Comparison of ENCODE assay signal across 15 cellular contexts in genomic region chr19:16509141-16510061, GRCh38. TPM values are rescaled to one million over a fixed set of nuclear protein-coding genes. Genes with fewer than 3 reads are reported as not detected.
DNase-seq lines count a peak whose midpoint lies in the region; ATAC-seq and TF ChIP-seq lines count a peak whose summit lies in the region.
"Had no signal": no experiment of that assay in that cellular context is flagged by ENCODE, and none has a peak within 500 bp of the region (broad histone marks: within the 10 kb centered on the region; RNA-seq: fewer than 3 reads in every experiment).

No MANE protein-coding gene starts in this region.

- H3K36me3 Mint-ChIP-seq in nephron progenitor cell (ENCODE audit: low read depth): peaks cover 25% of the 10 kb centered on the region
- no peaks in the 10 kb centered on the region for H3K36me3 Mint-ChIP-seq in natural killer cell treated with Interleukin-12 subunit alpha and Interleukin-12 subunit beta and Interleukin-15 and Interleukin-18, amount 100 ng/mL, for 72 hours
- H3K36me3 Mint-ChIP-seq: natural killer cell had no signal

- no peaks in the 10 kb centered on the region for H3K9me3 ChIP-seq in gastroesophageal sphincter
- H3K9me3 ChIP-seq: A549 had no signal

- no peak for TF ChIP-seq POLR2A in gastroesophageal sphincter (IDR thresholded peaks at IDR 0.05)

- no peak for TF ChIP-seq EP300 in gastroesophageal sphincter (IDR thresholded peaks at IDR 0.05)

- peak overlapping the region; percentile 68 for H3K27ac Mint-ChIP-seq in nephron progenitor cell
- no peak overlapping the region for H3K27ac Mint-ChIP-seq in natural killer cell treated with Interleukin-12 subunit alpha and Interleukin-12 subunit beta and Interleukin-15 and Interleukin-18, amount 100 ng/mL, for 72 hours
- H3K27ac Mint-ChIP-seq: activated naive CD4-positive, alpha-beta T cell treated with anti-CD3 and anti-CD28 coated beads, Interleukin-2, amount 50 U/mL, for 72 hours; dendritic cell treated with granulocyte-macrophage colony-stimulating factor and Interleukin-4, amounts not matched to agents 40 ng/mL and 50 ng/mL, for 4 days; natural killer cell had no signal

- H3K4me3 ChIP-seq in gastroesophageal sphincter: no peak overlapping the region
- H3K4me3 ChIP-seq: A549 had no signal

- H3K27me3 Mint-ChIP-seq in nephron progenitor cell (ENCODE audit: low read depth, poor library complexity): no peaks in the 10 kb centered on the region
- H3K27me3 Mint-ChIP-seq in natural killer cell treated with Interleukin-12 subunit alpha and Interleukin-12 subunit beta and Interleukin-15 and Interleukin-18, amount 100 ng/mL, for 72 hours: no peaks in the 10 kb centered on the region
- H3K27me3 Mint-ChIP-seq: dendritic cell treated with granulocyte-macrophage colony-stimulating factor and Interleukin-4, amounts not matched to agents 40 ng/mL and 50 ng/mL, for 4 days had no signal

- H3K27ac ChIP-seq in gastroesophageal sphincter: peak overlapping the region in 3 of 4 donors; percentile 42 to 79 (median 72)
- H3K27ac ChIP-seq: A549, foreskin keratinocyte had no signal

- peaks cover 0 to 22% (median 8%) of the 10 kb centered on the region in 3 donors for H3K4me1 ChIP-seq in gastroesophageal sphincter
- H3K4me1 ChIP-seq: A549, foreskin keratinocyte had no signal

- no peaks in the 10 kb centered on the region for H3K9me3 Mint-ChIP-seq in nephron progenitor cell
- H3K9me3 Mint-ChIP-seq in natural killer cell treated with Interleukin-12 subunit alpha and Interleukin-12 subunit beta and Interleukin-15 and Interleukin-18, amount 100 ng/mL, for 72 hours: no peaks in the 10 kb centered on the region
- H3K9me3 Mint-ChIP-seq: activated naive CD4-positive, alpha-beta T cell treated with anti-CD3 and anti-CD28 coated beads, Interleukin-2, amount 50 U/mL, for 72 hours; dendritic cell treated with granulocyte-macrophage colony-stimulating factor and Interleukin-4, amounts not matched to agents 40 ng/mL and 50 ng/mL, for 4 days; natural killer cell had no signal

- peaks cover 0 to 99% of the 10 kb centered on the region in 2 donors for H3K36me3 ChIP-seq in gastroesophageal sphincter

- no peaks in the 10 kb centered on the region for H3K4me1 Mint-ChIP-seq in nephron progenitor cell
- H3K4me1 Mint-ChIP-seq in natural killer cell treated with Interleukin-12 subunit alpha and Interleukin-12 subunit beta and Interleukin-15 and Interleukin-18, amount 100 ng/mL, for 72 hours (ENCODE audit: low read depth in 2 of 2): no peaks in the 10 kb centered on the region
- H3K4me1 Mint-ChIP-seq: natural killer cell had no signal

- TF ChIP-seq CTCF in gastroesophageal sphincter (IDR thresholded peaks at IDR 0.05) (no peak), nephron progenitor cell (IDR thresholded peaks at IDR 0.05) (no peak), GM10266 (IDR thresholded peaks at IDR 0.05; ENCODE audit: control insufficient read depth, insufficient read depth, low read depth, missing control alignments) (no peak)

- no peak overlapping the region for H3K4me3 Mint-ChIP-seq in nephron progenitor cell
- no peak overlapping the region for H3K4me3 Mint-ChIP-seq in natural killer cell treated with Interleukin-12 subunit alpha and Interleukin-12 subunit beta and Interleukin-15 and Interleukin-18, amount 100 ng/mL, for 72 hours
- H3K4me3 Mint-ChIP-seq: dendritic cell treated with granulocyte-macrophage colony-stimulating factor and Interleukin-4, amounts not matched to agents 40 ng/mL and 50 ng/mL, for 4 days; natural killer cell had no signal

- peak; percentile 78 for ATAC-seq in gastroesophageal sphincter
- no peak for ATAC-seq in natural killer cell treated with Interleukin-12 subunit alpha and Interleukin-12 subunit beta and Interleukin-15 and Interleukin-18, amount 100 ng/mL, for 72 hours
- ATAC-seq: A549; activated naive CD4-positive, alpha-beta T cell treated with anti-CD3 and anti-CD28 coated beads, Interleukin-2, amount 50 U/mL, for 72 hours; foreskin keratinocyte; HCT116; natural killer cell had no signal

- peak; percentile 54 for DNase-seq in AG08396 (ENCODE audit: low spot score)
- peak; percentile 74 for DNase-seq in astrocyte of the hippocampus (ENCODE audit: low read depth, low spot score)
- DNase-seq in nephron progenitor cell: no peak
- no peak for DNase-seq in stimulated activated CD4-positive, alpha-beta T cell treated with anti-CD3 and anti-CD28 coated beads, Interleukin-4, amount 100 ng/mL, for 1 hour
- no peak for DNase-seq in natural killer cell treated with Interleukin-12 subunit alpha and Interleukin-12 subunit beta and Interleukin-15 and Interleukin-18, amount 100 ng/mL, for 72 hours (ENCODE audit: low spot score)
- no peak for DNase-seq in GM10266 (ENCODE audit: extremely low spot score)
- no peak for DNase-seq in T1000 (lab: John Stamatoyannopoulos, UW)
- DNase-seq: foreskin keratinocyte, kidney, natural killer cell had no signal

- 36 to 65% methylated on average over 7 to 13 of the region's 28 CpGs for WGBS in gastroesophageal sphincter (ENCODE audit: low coverage in 1 of 2), 2 donors

- H3K27me3 ChIP-seq in gastroesophageal sphincter: no peaks in the 10 kb centered on the region
- H3K27me3 ChIP-seq: foreskin keratinocyte had no signal

RNA-seq across cellular contexts. Expression of gene C19orf44, which starts 13.2 kb away (rescaled TPM):
- total RNA-seq in gastroesophageal sphincter: 10 to 100 TPM in 3 of 4 donors, 1 to 10 TPM in 1; 8.1 to 12.3 (median 11.9) TPM
- 1 to 10 TPM; 3.3 to 7.5 TPM for total RNA-seq in natural killer cell treated with Interleukin-12 subunit alpha and Interleukin-12 subunit beta and Interleukin-15 and Interleukin-18, amount 100 ng/mL, for 72 hours

RNA-seq across cellular contexts. Expression of gene CALR3, which starts 13.4 kb away (rescaled TPM):
- not detected for total RNA-seq in gastroesophageal sphincter
- not detected for total RNA-seq in natural killer cell treated with Interleukin-12 subunit alpha and Interleukin-12 subunit beta and Interleukin-15 and Interleukin-18, amount 100 ng/mL, for 72 hours
- total RNA-seq: activated naive CD4-positive, alpha-beta T cell treated with anti-CD3 and anti-CD28 coated beads, Interleukin-2, amount 50 U/mL, for 72 hours; foreskin keratinocyte; kidney; natural killer cell had no signal

RNA-seq across cellular contexts. Expression of gene CHERP, which starts 32.8 kb away (rescaled TPM):
- 10 to 100 TPM in 1 of 4 donors, 1 to 10 TPM in 3; 5.7 to 12.7 (median 6.6) TPM for total RNA-seq in gastroesophageal sphincter
- 10 to 100 TPM; 64.1 to 93.0 TPM for total RNA-seq in natural killer cell treated with Interleukin-12 subunit alpha and Interleukin-12 subunit beta and Interleukin-15 and Interleukin-18, amount 100 ng/mL, for 72 hours

RNA-seq across cellular contexts. Expression of gene EPS15L1, which starts 37.6 kb away (rescaled TPM):
- total RNA-seq in gastroesophageal sphincter: 10 to 100 TPM in 3 of 4 donors, 1 to 10 TPM in 1; 8.4 to 22.1 (median 15.2) TPM
- total RNA-seq in natural killer cell treated with Interleukin-12 subunit alpha and Interleukin-12 subunit beta and Interleukin-15 and Interleukin-18, amount 100 ng/mL, for 72 hours: 10 to 100 TPM; 66.6 to 78.4 TPM

Comparison
In these comparisons a context has a peak if more than half of its experiments do, and no peak if none do; other contexts are left out.
1. DNase-seq: peak in AG08396 (single experiment) and astrocyte of the hippocampus (single experiment); none in nephron progenitor cell (single experiment), stimulated activated CD4-positive, alpha-beta T cell treated with anti-CD3 and anti-CD28 coated beads, Interleukin-4, amount 100 ng/mL, for 1 hour (single experiment), natural killer cell treated with Interleukin-12 subunit alpha and Interleukin-12 subunit beta and Interleukin-15 and Interleukin-18, amount 100 ng/mL, for 72 hours (single experiment), GM10266 (single experiment) and T1000 (single experiment).
2. RNA of gene CHERP, which starts 32.8 kb away (total RNA-seq): 64.1 to 93.0 TPM in natural killer cell treated with Interleukin-12 subunit alpha and Interleukin-12 subunit beta and Interleukin-15 and Interleukin-18, amount 100 ng/mL, for 72 hours; 5.7 to 12.7 TPM in gastroesophageal sphincter; every median in the first group is over 4 times any median in the second.